ENCODE assay signal across 15 cellular contexts in the genomic region with DNA sequence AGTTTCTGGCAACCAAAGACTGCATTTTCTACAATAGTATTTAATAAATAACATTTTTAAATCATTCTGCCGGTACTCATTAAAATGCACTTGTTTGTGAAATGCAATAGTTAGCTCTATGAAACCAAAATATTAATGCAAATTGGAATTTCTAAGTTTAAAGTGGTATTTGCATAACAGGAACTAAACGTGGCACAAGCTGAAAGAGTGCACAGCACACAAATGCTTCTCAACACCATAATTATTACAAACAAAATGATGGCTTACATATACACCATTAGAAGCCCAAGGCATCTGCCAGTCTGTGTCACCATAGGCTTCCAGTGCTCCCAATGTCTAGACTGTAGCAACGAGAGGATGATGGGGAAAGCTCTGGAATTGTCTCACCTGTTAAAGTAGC.
A peak's percentile ranks its signal among the peaks of the same experiment; 100 is the strongest.
DNase-seq lines count a peak whose midpoint lies in the region; ATAC-seq and TF ChIP-seq lines count a peak whose summit lies in the region.
"Had no signal": no experiment of that assay in that cellular context is flagged by ENCODE, and none has a peak within 500 bp of the region (broad histone marks: within the 10 kb centered on the region; RNA-seq: fewer than 3 reads in every experiment).

No MANE protein-coding gene starts in this region.

- no peak overlapping the region for H3K9ac ChIP-seq in neural progenitor cell

- H3F3A ChIP-seq in neural progenitor cell (ENCODE audit: low read depth) = peaks cover 2% of the 10 kb centered on the region

- no peaks in the 10 kb centered on the region for H3K9me3 Mint-ChIP-seq in neural progenitor cell
- no peaks in the 10 kb centered on the region for H3K9me3 Mint-ChIP-seq in nephron progenitor cell

- H3K27me3 ChIP-seq in dorsolateral prefrontal cortex (no peaks in the 10 kb centered on the region), neural progenitor cell (no peaks in the 10 kb centered on the region)
- H3K27me3 ChIP-seq: esophagus squamous epithelium, ovary, tibial artery had no signal

- peaks cover 54% of the 10 kb centered on the region for H4K20me1 ChIP-seq in neural progenitor cell (ENCODE audit: low read depth)

- H3K36me3 Mint-ChIP-seq in neural progenitor cell = peaks cover 2% of the 10 kb centered on the region
- H3K36me3 Mint-ChIP-seq in nephron progenitor cell (ENCODE audit: low read depth) = no peaks in the 10 kb centered on the region
- H3K36me3 Mint-ChIP-seq: CD8-positive, alpha-beta memory T cell had no signal

- H3K27ac ChIP-seq in dorsolateral prefrontal cortex (peak overlapping the region in 30 of 59 donors; percentile 1 to 77 (median 27)), neural progenitor cell (no peak overlapping the region)
- H3K27ac ChIP-seq: esophagus squamous epithelium, ovary, tibial artery, VCaP had no signal

- no peaks in the 10 kb centered on the region for H3K36me3 ChIP-seq in neural progenitor cell
- H3K36me3 ChIP-seq: esophagus squamous epithelium, ovary had no signal

- H3K79me2 ChIP-seq in neural progenitor cell (ENCODE audit: low read depth) = peaks cover 74% of the 10 kb centered on the region

- H3K4me3 ChIP-seq in dorsolateral prefrontal cortex = no peak overlapping the region
- no peak overlapping the region for H3K4me3 ChIP-seq in neural progenitor cell
- H3K4me3 ChIP-seq: esophagus squamous epithelium, ovary, tibial artery had no signal

- H3K9me3 ChIP-seq in neural progenitor cell (ENCODE audit: low read depth) = no peaks in the 10 kb centered on the region
- H3K9me3 ChIP-seq: esophagus squamous epithelium, ovary, tibial artery had no signal

- DNase-seq in dorsolateral prefrontal cortex (no peak), SW 1271 (lab: John Stamatoyannopoulos, UW) (no peak), SIG-M5 (lab: John Stamatoyannopoulos, UW) (no peak), neural progenitor cell (ENCODE audit: low spot score) (no peak), nephron progenitor cell (no peak)
- DNase-seq: CD8-positive, alpha-beta memory T cell; esophagus squamous epithelium; mesenchymal stem cell; NCI-H524; ovary; tibial artery had no signal

- ATAC-seq in GM18873 (IDR thresholded peaks at IDR 0.05; ENCODE audit: low FRiP score, unreplicated experiment) (peak; percentile 43), GM21515 (IDR thresholded peaks at IDR 0.05; ENCODE audit: unreplicated experiment) (peak; percentile 47), HG03139 (IDR thresholded peaks at IDR 0.05; ENCODE audit: unreplicated experiment) (peak; percentile 45)

- TF ChIP-seq CTCF in dorsolateral prefrontal cortex (IDR thresholded peaks at IDR 0.05 in 54 of 56, conservative IDR thresholded peaks at IDR 0.05 in 2 of 56; ENCODE audit: low read depth in 1 of 56, partially characterized antibody in 56 of 56) (no peak), neural progenitor cell (IDR thresholded peaks at IDR 0.05) (no peak), nephron progenitor cell (IDR thresholded peaks at IDR 0.05) (no peak)

- no peak overlapping the region for H2AFZ ChIP-seq in neural progenitor cell (replicated peaks)

- intact Hi-C loops in dorsolateral prefrontal cortex (cut with DNase I) = no loop called here

- H3K4me1 ChIP-seq in neural progenitor cell = peaks cover 5% of the 10 kb centered on the region

- H3K4me2 ChIP-seq in neural progenitor cell = no peak overlapping the region

- no peak overlapping the region for H3K4me3 Mint-ChIP-seq in neural progenitor cell
- no peak overlapping the region for H3K4me3 Mint-ChIP-seq in nephron progenitor cell
- H3K4me3 Mint-ChIP-seq: CD8-positive, alpha-beta memory T cell had no signal

- H3K27me3 Mint-ChIP-seq in neural progenitor cell (ENCODE audit: insufficient read depth, low read depth) (no peaks in the 10 kb centered on the region), nephron progenitor cell (ENCODE audit: low read depth, poor library complexity) (no peaks in the 10 kb centered on the region)
- H3K27me3 Mint-ChIP-seq: CD8-positive, alpha-beta memory T cell had no signal

- no peak overlapping the region for H3K27ac Mint-ChIP-seq in neural progenitor cell
- H3K27ac Mint-ChIP-seq in nephron progenitor cell = no peak overlapping the region
- H3K27ac Mint-ChIP-seq: CD8-positive, alpha-beta memory T cell had no signal

- peaks cover 12% of the 10 kb centered on the region for H3K4me1 Mint-ChIP-seq in neural progenitor cell
- H3K4me1 Mint-ChIP-seq in nephron progenitor cell = peaks cover 45% of the 10 kb centered on the region
- H3K4me1 Mint-ChIP-seq: CD8-positive, alpha-beta memory T cell had no signal
